ENCODE assay signal across 20 cellular contexts in genomic region chr17:43309505-43310329, GRCh38.
DNase-seq lines count a peak whose midpoint lies in the region; FAIRE-seq and TF ChIP-seq lines count a peak whose summit lies in the region.
"Had no signal": no experiment of that assay in that cellular context is flagged by ENCODE, and none has a peak within 500 bp of the region (broad histone marks: within the 10 kb centered on the region; RNA-seq: fewer than 3 reads in every experiment).

No MANE protein-coding gene starts in this region.

- intact Hi-C loops in lower leg skin (cut with DNase I; ENCODE audit: low total_unique reads) = loop anchor here (10.0 kb wide), 1 partner anchor 285 kb away; the partner anchor contains the start of genes RND2 and VAT1
- intact Hi-C loops in kidney (cut with DNase I) = no loop called here

- H3K4me3 ChIP-seq in DOHH2 (ENCODE audit: low read length) (0 out of 2 replicates have a peak overlapping the region, but pooled peaks have one; percentile 14), lower leg skin (ENCODE audit: low read depth, poor library complexity, severe bottlenecking) (no peak overlapping the region), kidney (ENCODE audit: low read length in 2 of 2) (no peak overlapping the region)
- H3K4me3 ChIP-seq: hepatocyte, testis had no signal

- no peaks in the 10 kb centered on the region for H3K79me2 ChIP-seq in DOHH2 (ENCODE audit: control insufficient read depth, low read length)
- H3K79me2 ChIP-seq: hepatocyte had no signal

- 27 to 29% methylated on average over 11 of the region's 11 CpGs for WGBS in lower leg skin, 2 donors

- FAIRE-seq in GM18507 (lab: Jason Lieb, UNC) (peak; percentile 71), kidney (lab: Jason Lieb, UNC) (no peak)
- FAIRE-seq: endometrium, GM12892 had no signal

- H3K36me3 ChIP-seq in DOHH2 (ENCODE audit: control insufficient read depth, low read length) = no peaks in the 10 kb centered on the region
- no peaks in the 10 kb centered on the region for H3K36me3 ChIP-seq in kidney (ENCODE audit: control insufficient read depth in 1 of 2, insufficient read depth in 2 of 2, low read length in 2 of 2)

- H3K4me1 ChIP-seq in DOHH2 (ENCODE audit: control insufficient read depth, low read length) (no peaks in the 10 kb centered on the region), kidney (ENCODE audit: control insufficient read depth in 1 of 2, insufficient read depth in 1 of 2, low read depth in 1 of 2, low read length in 2 of 2) (no peaks in the 10 kb centered on the region)
- H3K4me1 ChIP-seq: Caco-2, testis had no signal

- no peaks in the 10 kb centered on the region for H3K9me3 ChIP-seq in DOHH2 (ENCODE audit: control insufficient read depth, insufficient read depth, low read length)
- no peaks in the 10 kb centered on the region for H3K9me3 ChIP-seq in kidney (ENCODE audit: control insufficient read depth in 1 of 2, low read length in 2 of 2)
- H3K9me3 ChIP-seq: Caco-2, testis had no signal

- no peak overlapping the region for H3K4me2 ChIP-seq in DOHH2 (ENCODE audit: low read length)
- H3K4me2 ChIP-seq: hepatocyte had no signal

- H3K27me3 ChIP-seq in DOHH2 (ENCODE audit: control insufficient read depth, low read length) = no peaks in the 10 kb centered on the region
- H3K27me3 ChIP-seq: hepatocyte, testis had no signal

- no peaks in the 10 kb centered on the region for H4K20me1 ChIP-seq in DOHH2 (ENCODE audit: control insufficient read depth, insufficient read depth, low read depth, low read length)

- H3K9ac ChIP-seq in kidney (ENCODE audit: low read length in 2 of 2) = no peak overlapping the region

- H3F3A ChIP-seq in DOHH2 (ENCODE audit: control insufficient read depth, insufficient read depth) = 0 out of 2 replicates have a peak, but pooled peaks cover 9% of the 10 kb centered on the region

- DNase-seq in GM18507 (ENCODE audit: extremely low spot score, insufficient read length, low read depth) (no peak), lower leg skin (ENCODE audit: low spot score in 2 of 2) (peak; percentile 3 to 37), NCI-H1417 (lab: John Stamatoyannopoulos, UW) (no peak), NCI-H2081 treated with DMSO at 0.1 percent for 48 hours (lab: John Stamatoyannopoulos, UW) (no peak), kidney (no peak)
- peak; percentile 36 for DNase-seq in activated CD8-positive, alpha-beta memory T cell treated with anti-CD3 and anti-CD28 coated beads, Interleukin-2, amount 50 U/mL, for 48 hours
- DNase-seq in NK-92 treated with Interleukin-12 subunit alpha and Interleukin-12 subunit beta, amount 100 ng/mL, for 24 hours (lab: John Stamatoyannopoulos, UW) = no peak
- DNase-seq: activated B cell treated with CpG ODN at 0.5 μM for 24 hours; AML-193; islet precursor cell; NCI-H1694 treated with DMSO at 0.1 percent for 48 hours; NCI-H446; stimulated activated CD4-positive, alpha-beta T cell treated with anti-CD3 and anti-CD28 coated beads, Interleukin-12 subunit alpha, Interleukin-12 subunit beta, amount 100 ng/mL, for 4 hours; T-helper 1 cell; testis had no signal

- no peak overlapping the region for H3K27ac ChIP-seq in DOHH2 (ENCODE audit: low read depth, low read length)
- no peak overlapping the region for H3K27ac ChIP-seq in kidney (ENCODE audit: low read depth in 2 of 2, low read length in 2 of 2)
- H3K27ac ChIP-seq: hepatocyte, testis had no signal

- H3K9me2 ChIP-seq in DOHH2 (replicated peaks; ENCODE audit: control insufficient read depth, low read length) = no peaks in the 10 kb centered on the region

- no peak for TF ChIP-seq POLR2A in lower leg skin (IDR thresholded peaks at IDR 0.05)

- TF ChIP-seq CTCF in DOHH2 (IDR thresholded peaks at IDR 0.05; ENCODE audit: low read depth, low read length, poor library complexity, severe bottlenecking) = no peak
- TF ChIP-seq CTCF in lower leg skin (IDR thresholded peaks at IDR 0.05) = no peak
- TF ChIP-seq CTCF in kidney (IDR thresholded peaks at IDR 0.05; ENCODE audit: borderline replicate concordance, extremely low read depth, insufficient read depth) = no peak

Comparison
In these comparisons a context has a peak if more than half of its experiments do, and no peak if none do; other contexts are left out.
1. DNase-seq: peak in activated CD8-positive, alpha-beta memory T cell treated with anti-CD3 and anti-CD28 coated beads, Interleukin-2, amount 50 U/mL, for 48 hours (single experiment) and lower leg skin (2 of 2); none in GM18507 (single experiment), NCI-H1417 (0 of 3), NK-92 treated with Interleukin-12 subunit alpha and Interleukin-12 subunit beta, amount 100 ng/mL, for 24 hours (single experiment), NCI-H2081 treated with DMSO at 0.1 percent for 48 hours (single experiment) and kidney (single experiment).